ENCODE assay signal across 9 cellular contexts in genomic region chr6:36028887-36029324, GRCh38. TPM values are rescaled to one million over a fixed set of nuclear protein-coding genes. Genes with fewer than 3 reads are reported as not detected.
DNase-seq lines count a peak whose midpoint lies in the region; ATAC-seq and TF ChIP-seq lines count a peak whose summit lies in the region.
"Had no signal": no experiment of that assay in that cellular context is flagged by ENCODE, and none has a peak within 500 bp of the region (broad histone marks: within the 10 kb centered on the region; RNA-seq: fewer than 3 reads in every experiment).

No MANE protein-coding gene starts in this region.

- peaks cover 15% of the 10 kb centered on the region for H3K79me2 ChIP-seq in trophoblast cell (ENCODE audit: control insufficient read depth, insufficient read depth, low read length, poor library complexity)

- H3K4me2 ChIP-seq in trophoblast cell (ENCODE audit: low read length) = peak overlapping the region; percentile 91

- CTCF ChIA-PET in Caco-2 (lab: Charles Lee) = interaction anchor here (0.6 to 2.5 kb wide), 4 partner anchors 14 to 107 kb away, joined by 3 to 28 read pairs (median 4); no protein-coding TSS in a partner anchor

- H3K79me1 ChIP-seq in trophoblast cell (ENCODE audit: low read length) = peaks cover 9% of the 10 kb centered on the region

- H3K4me1 ChIP-seq in Caco-2 (peaks cover 36% of the 10 kb centered on the region), heart left ventricle (peaks cover 2 to 59% (median 28%) of the 10 kb centered on the region in 12 donors), trophoblast cell (ENCODE audit: control insufficient read depth in 1 of 2, insufficient read depth in 2 of 2, low read length in 2 of 2) (peaks cover 7 to 10% of the 10 kb centered on the region in 2 experiments), thymus (ENCODE audit: control insufficient read depth, insufficient read depth, low read length) (peaks cover 16% of the 10 kb centered on the region)

- H3K9me3 ChIP-seq in Caco-2 = no peaks in the 10 kb centered on the region
- H3K9me3 ChIP-seq in KOPT-K1 (ENCODE audit: insufficient read depth, low read length, poor library complexity, severe bottlenecking) = no peaks in the 10 kb centered on the region
- no peaks in the 10 kb centered on the region for H3K9me3 ChIP-seq in heart left ventricle
- peaks cover 3% of the 10 kb centered on the region for H3K9me3 ChIP-seq in trophoblast cell (ENCODE audit: insufficient read depth, low read depth, low read length)
- no peaks in the 10 kb centered on the region for H3K9me3 ChIP-seq in thymus (ENCODE audit: control insufficient read depth)

- no peak overlapping the region for H3K23ac ChIP-seq in trophoblast cell (ENCODE audit: low read length)

- H2BK120ac ChIP-seq in trophoblast cell (ENCODE audit: insufficient read depth, low read length, poor library complexity) = no peak overlapping the region

- POLR2A ChIA-PET in Caco-2 (lab: Charles Lee) = interaction anchor here (0.6 to 2.8 kb wide), 5 partner anchors 18 to 75 kb away, joined by 3 to 13 read pairs (median 3); no protein-coding TSS in a partner anchor

- H2AK5ac ChIP-seq in trophoblast cell (ENCODE audit: low read length) = no peak overlapping the region

- H2AFZ ChIP-seq in trophoblast cell (ENCODE audit: insufficient read depth, low read length, poor library complexity) = no peak overlapping the region

- no peaks in the 10 kb centered on the region for H3K27me3 Mint-ChIP-seq in Caco-2 (ENCODE audit: insufficient read depth, unreplicated experiment)
- H3K27me3 Mint-ChIP-seq in activated naive CD8-positive, alpha-beta T cell treated with anti-CD3 and anti-CD28 coated beads, Interleukin-2, amount 50 U/mL, for 24 hours = peaks cover 14% of the 10 kb centered on the region

- BruUV-seq in Caco-2 (replicated peaks; lab: Mats Ljungman, UMichigan) = TSS peak; percentile 58

- H3K9me3 Mint-ChIP-seq in Caco-2 (ENCODE audit: unreplicated experiment) = no peaks in the 10 kb centered on the region
- no peaks in the 10 kb centered on the region for H3K9me3 Mint-ChIP-seq in activated naive CD8-positive, alpha-beta T cell treated with anti-CD3 and anti-CD28 coated beads, Interleukin-2, amount 50 U/mL, for 24 hours

- H3K27ac Mint-ChIP-seq in Caco-2 (ENCODE audit: unreplicated experiment) = peak overlapping the region; percentile 80
- H3K27ac Mint-ChIP-seq in activated naive CD8-positive, alpha-beta T cell treated with anti-CD3 and anti-CD28 coated beads, Interleukin-2, amount 50 U/mL, for 24 hours = peak overlapping the region; percentile 98

- TF ChIP-seq POLR2A in heart left ventricle (IDR thresholded peaks at IDR 0.05) = peak in 1 of 2 donors; percentile 33

- H3K36me3 ChIP-seq in Caco-2 (ENCODE audit: control insufficient read depth, insufficient read depth, low read length) = no peaks in the 10 kb centered on the region
- H3K36me3 ChIP-seq in KOPT-K1 (ENCODE audit: insufficient read depth, low read length) = no peaks in the 10 kb centered on the region
- no peaks in the 10 kb centered on the region for H3K36me3 ChIP-seq in heart left ventricle
- H3K36me3 ChIP-seq in trophoblast cell (ENCODE audit: control insufficient read depth in 1 of 2, insufficient read depth in 2 of 2, low read length in 2 of 2) = no peaks in the 10 kb centered on the region
- no peaks in the 10 kb centered on the region for H3K36me3 ChIP-seq in thymus (ENCODE audit: control insufficient read depth, insufficient read depth)

- H3K27me3 ChIP-seq in Caco-2 (replicated peaks; ENCODE audit: control insufficient read depth, insufficient read depth, low read length) (no peaks in the 10 kb centered on the region), heart left ventricle (peaks cover 0 to 12% (median 5%) of the 10 kb centered on the region in 9 donors), trophoblast cell (ENCODE audit: insufficient read depth, low read length) (no peaks in the 10 kb centered on the region), thymus (ENCODE audit: control insufficient read depth, insufficient read depth) (no peaks in the 10 kb centered on the region)

- H3K9ac ChIP-seq in trophoblast cell (ENCODE audit: low read length) = no peak overlapping the region

- no peak overlapping the region for H3K4ac ChIP-seq in trophoblast cell (ENCODE audit: low read depth, low read length)

- H3K4me3 Mint-ChIP-seq in Caco-2 (ENCODE audit: unreplicated experiment) = peak overlapping the region; percentile 83
- peak overlapping the region; percentile 96 for H3K4me3 Mint-ChIP-seq in activated naive CD8-positive, alpha-beta T cell treated with anti-CD3 and anti-CD28 coated beads, Interleukin-2, amount 50 U/mL, for 24 hours

- no peak overlapping the region for H4K12ac ChIP-seq in trophoblast cell (ENCODE audit: low read depth, low read length)

- TF ChIP-seq CTCF in Caco-2 (IDR thresholded peaks at IDR 0.05; ENCODE audit: insufficient read depth in 1 of 2, low read depth in 1 of 2, low read length in 1 of 2, severe bottlenecking in 1 of 2, unreplicated experiment in 1 of 2) = no peak
- TF ChIP-seq CTCF in heart left ventricle (IDR thresholded peaks at IDR 0.05) = no peak

- H3K4me3 ChIP-seq in Caco-2 (ENCODE audit: low read depth, low read length) = peak overlapping the region; percentile 78
- H3K4me3 ChIP-seq in heart left ventricle = peak overlapping the region; percentile 69 to 100 (median 92)
- peak overlapping the region; percentile 65 for H3K4me3 ChIP-seq in trophoblast cell (ENCODE audit: low read depth, low read length)
- peak overlapping the region; percentile 91 for H3K4me3 ChIP-seq in thymus (ENCODE audit: low read length)

- DNase-seq in Caco-2 (peak; percentile 36 to 41), SW480 (ENCODE audit: low spot score) (peak; percentile 61), heart left ventricle (peak; percentile 73 to 78 (median 74)), trophoblast cell (peak; percentile 45 to 71), OCI-M2 (lab: John Stamatoyannopoulos, UW; ENCODE audit: unreplicated experiment) (no peak)
- peak; percentile 73 for DNase-seq in activated naive CD8-positive, alpha-beta T cell treated with anti-CD3 and anti-CD28 coated beads, Interleukin-2, amount 50 U/mL, for 24 hours

- H4K91ac ChIP-seq in trophoblast cell (ENCODE audit: low read depth, low read length) = no peak overlapping the region

- H3K36me3 Mint-ChIP-seq in Caco-2 (ENCODE audit: insufficient read depth, unreplicated experiment) = peaks cover 15% of the 10 kb centered on the region
- H3K36me3 Mint-ChIP-seq in activated naive CD8-positive, alpha-beta T cell treated with anti-CD3 and anti-CD28 coated beads, Interleukin-2, amount 50 U/mL, for 24 hours (ENCODE audit: low read depth) = peaks cover 12% of the 10 kb centered on the region

- peak overlapping the region; percentile 91 for H3K27ac ChIP-seq in KOPT-K1 (ENCODE audit: low read depth, low read length, poor library complexity, severe bottlenecking)
- peak overlapping the region; percentile 28 to 96 (median 92) for H3K27ac ChIP-seq in heart left ventricle
- H3K27ac ChIP-seq in trophoblast cell (ENCODE audit: low read depth, low read length) = no peak overlapping the region
- peak overlapping the region; percentile 95 for H3K27ac ChIP-seq in thymus (ENCODE audit: low read depth)

- intact Hi-C loops in Caco-2 (cut with micrococcal nuclease; ENCODE audit: unreplicated experiment) (loop anchor here (5.0 kb wide), 2 partner anchors 107 to 168 kb away; partner anchors contain the start of genes BRPF3 and SRPK1), heart left ventricle (cut with DNase I) (loop anchor here in 7 of 10 donors (5.0 to 10.0 kb wide), 3 partner anchors 107 to 336 kb away; partner anchors contain the start of genes BRPF3 (in 5 of the 7) and SRPK1 (in 1 of the 7))

- H3K14ac ChIP-seq in trophoblast cell (ENCODE audit: low read length) = no peak overlapping the region

- H2BK12ac ChIP-seq in trophoblast cell (ENCODE audit: low read length) = no peak overlapping the region

- no peak overlapping the region for H3K18ac ChIP-seq in trophoblast cell (ENCODE audit: low read length)

- peak; percentile 61 for ATAC-seq in activated naive CD8-positive, alpha-beta T cell treated with anti-CD3 and anti-CD28 coated beads, Interleukin-2, amount 50 U/mL, for 24 hours
- ATAC-seq in heart left ventricle = peak in 3 of 4 donors; percentile 57 to 62 (median 61)

- H2BK5ac ChIP-seq in trophoblast cell (ENCODE audit: low read depth, low read length, poor library complexity) = no peak overlapping the region

- peaks cover 18% of the 10 kb centered on the region for H3K4me1 Mint-ChIP-seq in Caco-2 (ENCODE audit: low read depth, unreplicated experiment)
- H3K4me1 Mint-ChIP-seq in activated naive CD8-positive, alpha-beta T cell treated with anti-CD3 and anti-CD28 coated beads, Interleukin-2, amount 50 U/mL, for 24 hours = peaks cover 49% of the 10 kb centered on the region

- no peak overlapping the region for H4K8ac ChIP-seq in trophoblast cell (ENCODE audit: low read depth, low read length)

- WGBS in heart left ventricle, 4 donors = 0 to 1% (median 0%) methylated on average over 13 of the region's 13 CpGs
- no CpG with 5 or more reads among the region's 13 CpGs for WGBS in trophoblast cell (ENCODE audit: extremely low coverage, insufficient coverage, insufficient read length)
- WGBS in thymus = under 1% methylated on average over 13 of the region's 13 CpGs

RNA-seq across cellular contexts. Expression of gene MAPK14, which starts 1.3 kb away (rescaled TPM):
- total RNA-seq in Caco-2 (2022) = 69.3 and 72.0 TPM in 2 replicates
- 10 to 100 TPM; 24.3 to 46.5 (median 34.9) TPM for total RNA-seq in heart left ventricle
- polyA plus RNA-seq in heart left ventricle = 10 to 100 TPM in 1 of 2 donors, 1 to 10 TPM in 1; 7.0 to 32.3 TPM
- polyA plus RNA-seq in trophoblast cell (2013) = 19.1 and 19.2 TPM in 2 replicates
- 33.4 TPM for polyA plus RNA-seq in thymus

RNA-seq across cellular contexts. Expression of gene SLC26A8, which starts 4.5 kb away (rescaled TPM):
- total RNA-seq in Caco-2 (2022) (1.4 and 1.8 TPM in 2 replicates), heart left ventricle (under 1 TPM in 4 of 9 donors, not detected in 5; 0.08 to 0.36 (median 0.32) TPM)
- polyA plus RNA-seq in heart left ventricle (under 1 TPM in 1 of 2 donors, not detected in 1; 0.08 TPM), thymus (0.11 TPM)
- 0.01 TPM in 2 replicates for polyA plus RNA-seq in trophoblast cell (2013)
- total RNA-seq: T-helper 2 cell treated with Interferon-gamma antibody and Interleukin-4, amounts not matched to agents 100 ng/mL and 5 ng/mL, for 36 hours had no signal
